ENCODE assay signal across 8 cellular contexts in genomic region chr15:90557651-90558084, GRCh38. TPM values are rescaled to one million over a fixed set of nuclear protein-coding genes. Genes with fewer than 3 reads are reported as not detected.
DNase-seq lines count a peak whose midpoint lies in the region; ATAC-seq and TF ChIP-seq lines count a peak whose summit lies in the region.

No MANE protein-coding gene starts in this region.

- peak overlapping the region; percentile 93 for H3K27ac ChIP-seq in left ventricle myocardium inferior (replicated peaks)

- no peaks in the 10 kb centered on the region for H3K27me3 Mint-ChIP-seq in activated naive CD8-positive, alpha-beta T cell treated with anti-CD3 and anti-CD28 coated beads, Interleukin-2, amount 50 U/mL, for 24 hours

- TF ChIP-seq CTCF in left ventricle myocardium inferior (IDR thresholded peaks at IDR 0.05; ENCODE audit: borderline replicate concordance) = no peak

- ATAC-seq in activated naive CD8-positive, alpha-beta T cell treated with anti-CD3 and anti-CD28 coated beads, Interleukin-2, amount 50 U/mL, for 24 hours = no peak
- ATAC-seq in sciatic nerve (peak; percentile 75), GM21825 (IDR thresholded peaks at IDR 0.05; ENCODE audit: unreplicated experiment) (no peak), HG03045 (IDR thresholded peaks at IDR 0.05; ENCODE audit: unreplicated experiment) (no peak)

- no peaks in the 10 kb centered on the region for H3K9me3 Mint-ChIP-seq in activated naive CD8-positive, alpha-beta T cell treated with anti-CD3 and anti-CD28 coated beads, Interleukin-2, amount 50 U/mL, for 24 hours

- peak; percentile 61 for DNase-seq in GM04503 (ENCODE audit: low read depth)
- no peak for DNase-seq in activated naive CD8-positive, alpha-beta T cell treated with anti-CD3 and anti-CD28 coated beads, Interleukin-2, amount 50 U/mL, for 24 hours
- DNase-seq in left ventricle myocardium inferior = peak; percentile 93
- DNase-seq in sciatic nerve (ENCODE audit: low spot score) = peak; percentile 84
- no peak for DNase-seq in NCI-H2029 treated with DMSO at 0.1 percent for 48 hours (lab: John Stamatoyannopoulos, UW)
- no peak for DNase-seq in NCI-H187 treated with DMSO at 0.1 percent for 48 hours (lab: John Stamatoyannopoulos, UW)

- peak overlapping the region; percentile 33 for H3K27ac Mint-ChIP-seq in activated naive CD8-positive, alpha-beta T cell treated with anti-CD3 and anti-CD28 coated beads, Interleukin-2, amount 50 U/mL, for 24 hours

- peaks cover 97% of the 10 kb centered on the region for H3K4me1 ChIP-seq in left ventricle myocardium inferior

- H3K4me1 Mint-ChIP-seq in activated naive CD8-positive, alpha-beta T cell treated with anti-CD3 and anti-CD28 coated beads, Interleukin-2, amount 50 U/mL, for 24 hours = peaks cover 66% of the 10 kb centered on the region

- H3K36me3 ChIP-seq in left ventricle myocardium inferior = no peaks in the 10 kb centered on the region

- intact Hi-C loops in left ventricle myocardium inferior (cut with micrococcal nuclease) (no loop called here), sciatic nerve (cut with DNase I) (no loop called here)

- peak overlapping the region; percentile 12 for H3K4me3 Mint-ChIP-seq in activated naive CD8-positive, alpha-beta T cell treated with anti-CD3 and anti-CD28 coated beads, Interleukin-2, amount 50 U/mL, for 24 hours

- peak overlapping the region; percentile 34 for H3K4me3 ChIP-seq in left ventricle myocardium inferior

- peaks cover 14% of the 10 kb centered on the region for H3K36me3 Mint-ChIP-seq in activated naive CD8-positive, alpha-beta T cell treated with anti-CD3 and anti-CD28 coated beads, Interleukin-2, amount 50 U/mL, for 24 hours (ENCODE audit: low read depth)

- no peaks in the 10 kb centered on the region for H3K27me3 ChIP-seq in left ventricle myocardium inferior (ENCODE audit: low read depth)

- no peaks in the 10 kb centered on the region for H3K9me3 ChIP-seq in left ventricle myocardium inferior (replicated peaks)

RNA-seq across cellular contexts. Expression of gene CRTC3, which starts 27.9 kb away (rescaled TPM):
- total RNA-seq in left ventricle myocardium inferior (24.1 TPM), sciatic nerve (74.4 TPM)

Comparison
In these comparisons a context has a peak if more than half of its experiments do, and no peak if none do; other contexts are left out.
1. DNase-seq: peak in GM04503 (single experiment), left ventricle myocardium inferior (single experiment) and sciatic nerve (single experiment); none in activated naive CD8-positive, alpha-beta T cell treated with anti-CD3 and anti-CD28 coated beads, Interleukin-2, amount 50 U/mL, for 24 hours (single experiment), NCI-H2029 treated with DMSO at 0.1 percent for 48 hours (single experiment) and NCI-H187 treated with DMSO at 0.1 percent for 48 hours (single experiment).